In the genomic region with DNA sequence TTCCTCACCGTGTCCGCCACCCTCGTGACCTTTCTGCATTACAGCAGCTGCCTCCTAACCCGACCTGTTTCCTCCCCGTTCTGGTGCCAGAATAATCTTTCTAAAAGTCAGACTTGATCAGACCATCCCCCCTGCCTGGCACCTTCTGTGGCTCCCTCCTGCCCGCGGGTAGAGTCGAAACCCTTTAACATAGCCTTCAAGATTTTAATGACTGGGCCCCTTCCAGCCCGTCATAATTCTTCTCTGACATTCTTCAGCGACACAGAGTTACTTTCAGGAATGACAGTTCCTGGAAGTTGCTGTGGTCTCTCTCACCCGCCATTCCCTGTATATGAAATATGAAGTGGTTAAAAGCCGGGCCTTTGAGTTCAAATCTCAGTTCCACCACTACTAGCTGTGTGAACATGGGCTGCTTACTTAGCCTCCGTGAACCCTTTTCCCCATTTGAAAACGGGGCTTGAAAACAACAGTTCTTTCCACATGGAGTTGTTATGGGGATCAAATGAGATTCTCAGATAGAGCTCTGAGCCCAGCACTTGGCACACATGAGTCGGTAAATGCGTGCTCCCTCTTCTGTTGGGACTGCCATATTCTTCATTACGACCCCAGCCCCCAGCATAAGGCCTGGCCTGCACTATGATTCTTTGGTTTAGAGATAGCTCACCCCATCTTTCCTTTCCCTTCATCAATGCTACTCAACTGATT, we compare ENCODE assay signal across 8 cellular contexts. TPM values are rescaled to one million over a fixed set of nuclear protein-coding genes. Genes with fewer than 3 reads are reported as not detected.
DNase-seq lines count a peak whose midpoint lies in the region; ATAC-seq and TF ChIP-seq lines count a peak whose summit lies in the region.

No MANE protein-coding gene starts in this region.

- intact Hi-C loops in CD8-positive, alpha-beta T cell (cut with DNase I, micrococcal nuclease), result loop anchor here (2.0 to 5.0 kb wide), 7 partner anchors 18 to 255 kb away; partner anchors contain the start of genes ANP32B (in 1 of the 2), CORO2A (in 1 of the 2) and TRMO (in 1 of the 2)
- intact Hi-C loops in cardiac septum (cut with DNase I), result loop anchor here (5.0 kb wide), 2 partner anchors 75 to 200 kb away; partner anchors contain the start of genes ANP32B and TBC1D2

- peaks cover 21% of the 10 kb centered on the region for H3K4me1 ChIP-seq in CD8-positive, alpha-beta T cell (ENCODE audit: insufficient read depth, low read length)

- peak overlapping the region; percentile 96 for H3K4me3 Mint-ChIP-seq in CD8-positive, alpha-beta T cell
- H3K4me3 Mint-ChIP-seq in activated CD4-positive, alpha-beta memory T cell treated with anti-CD3 and anti-CD28 coated beads, Interleukin-2, amount 10 ng/mL, durations not matched to agents 7 days and 5 days, result peak overlapping the region; percentile 97

- peak overlapping the region; percentile 58 for H3K4me3 ChIP-seq in CD8-positive, alpha-beta T cell (ENCODE audit: low read depth, low read length)
- peak overlapping the region; percentile 86 for H3K4me3 ChIP-seq in retinal pigment epithelial cell (ENCODE audit: low read length)

- peaks cover 3% of the 10 kb centered on the region for H3K36me3 ChIP-seq in CD8-positive, alpha-beta T cell (ENCODE audit: insufficient read depth, low read length)

- peak; percentile 16 for ATAC-seq in CD8-positive, alpha-beta T cell
- peak; percentile 16 for ATAC-seq in HG03378 (IDR thresholded peaks at IDR 0.05; ENCODE audit: unreplicated experiment)
- ATAC-seq in GM21515 (IDR thresholded peaks at IDR 0.05; ENCODE audit: unreplicated experiment), result no peak
- ATAC-seq in GM21737 (IDR thresholded peaks at IDR 0.05; ENCODE audit: unreplicated experiment), result no peak

- H3K9me3 ChIP-seq in CD8-positive, alpha-beta T cell (ENCODE audit: low read length), result no peaks in the 10 kb centered on the region

- CTCF ChIA-PET in CD8-positive, alpha-beta T cell (lab: Charles Lee), result interaction anchor here (1.1 to 3.1 kb wide), 4 partner anchors 14 to 206 kb away, joined by 3 to 14 read pairs (median 5); no protein-coding TSS in a partner anchor
- CTCF ChIA-PET in activated CD4-positive, alpha-beta memory T cell treated with anti-CD3 and anti-CD28 coated beads, Interleukin-2, amount 10 ng/mL, durations not matched to agents 7 days and 5 days (lab: Charles Lee), result interaction anchor here (1.0 to 5.8 kb wide), 6 partner anchors 11 to 199 kb away, joined by 3 to 48 read pairs (median 15); partner anchors contain the start of genes TBC1D2 and TRMO

- H3K27me3 Mint-ChIP-seq in CD8-positive, alpha-beta T cell (ENCODE audit: low read depth), result no peaks in the 10 kb centered on the region
- H3K27me3 Mint-ChIP-seq in activated CD4-positive, alpha-beta memory T cell treated with anti-CD3 and anti-CD28 coated beads, Interleukin-2, amount 10 ng/mL, durations not matched to agents 7 days and 5 days, result no peaks in the 10 kb centered on the region

- H3K36me3 Mint-ChIP-seq in CD8-positive, alpha-beta T cell, result peaks cover 17% of the 10 kb centered on the region
- H3K36me3 Mint-ChIP-seq in activated CD4-positive, alpha-beta memory T cell treated with anti-CD3 and anti-CD28 coated beads, Interleukin-2, amount 10 ng/mL, durations not matched to agents 7 days and 5 days (ENCODE audit: low read depth), result peaks cover 16% of the 10 kb centered on the region

- H3K4me1 Mint-ChIP-seq in CD8-positive, alpha-beta T cell (ENCODE audit: low read depth), result peaks cover 26% of the 10 kb centered on the region
- H3K4me1 Mint-ChIP-seq in activated CD4-positive, alpha-beta memory T cell treated with anti-CD3 and anti-CD28 coated beads, Interleukin-2, amount 10 ng/mL, durations not matched to agents 7 days and 5 days, result peaks cover 33% of the 10 kb centered on the region

- POLR2A ChIA-PET in CD8-positive, alpha-beta T cell (lab: Charles Lee), result interaction anchor here (0.9 to 3.7 kb wide), 11 partner anchors 9 to 199 kb away, joined by 3 to 25 read pairs (median 9); partner anchors contain the start of genes ANP32B, TBC1D2, TRIM14 and TRMO
- POLR2A ChIA-PET in activated CD4-positive, alpha-beta memory T cell treated with anti-CD3 and anti-CD28 coated beads, Interleukin-2, amount 10 ng/mL, durations not matched to agents 7 days and 5 days (lab: Charles Lee), result interaction anchor here (0.7 to 6.0 kb wide), 22 partner anchors 8 to 199 kb away, joined by 3 to 66 read pairs (median 5); partner anchors contain the start of genes ANP32B, CORO2A, TBC1D2 and TRIM14

- peak overlapping the region; percentile 81 for H3K27ac ChIP-seq in CD8-positive, alpha-beta T cell (ENCODE audit: low read depth, low read length)

- no peak for TF ChIP-seq CTCF in CD8-positive, alpha-beta T cell (IDR thresholded peaks at IDR 0.05)
- TF ChIP-seq CTCF in retinal pigment epithelial cell (conservative IDR thresholded peaks at IDR 0.05; ENCODE audit: low read depth, low read length), result no peak

- no peaks in the 10 kb centered on the region for H3K9me3 Mint-ChIP-seq in CD8-positive, alpha-beta T cell
- no peaks in the 10 kb centered on the region for H3K9me3 Mint-ChIP-seq in activated CD4-positive, alpha-beta memory T cell treated with anti-CD3 and anti-CD28 coated beads, Interleukin-2, amount 10 ng/mL, durations not matched to agents 7 days and 5 days

- peak overlapping the region; percentile 97 for H3K27ac Mint-ChIP-seq in CD8-positive, alpha-beta T cell
- H3K27ac Mint-ChIP-seq in activated CD4-positive, alpha-beta memory T cell treated with anti-CD3 and anti-CD28 coated beads, Interleukin-2, amount 10 ng/mL, durations not matched to agents 7 days and 5 days, result peak overlapping the region; percentile 92

- no peaks in the 10 kb centered on the region for H3K27me3 ChIP-seq in CD8-positive, alpha-beta T cell (ENCODE audit: insufficient read depth, low read length)

- DNase-seq in CD8-positive, alpha-beta T cell, result peak in 3 of 7 experiments; percentile 42 to 55 (median 48)
- no peak for DNase-seq in activated CD4-positive, alpha-beta memory T cell treated with anti-CD3 and anti-CD28 coated beads, Interleukin-2, amount 10 ng/mL, durations not matched to agents 7 days and 5 days
- DNase-seq in cardiac septum (ENCODE audit: low spot score) (peak; percentile 39), retinal pigment epithelial cell (ENCODE audit: low read depth) (no peak), T1000 (lab: John Stamatoyannopoulos, UW) (no peak)

RNA-seq across cellular contexts. Expression of gene NANS, which starts 0.7 kb away (rescaled TPM):
- 10 to 100 TPM; 84.6 to 92.5 TPM for total RNA-seq in CD8-positive, alpha-beta T cell
- total RNA-seq in activated CD4-positive, alpha-beta memory T cell treated with anti-CD3 and anti-CD28 coated beads, Interleukin-2, amount 10 ng/mL, durations not matched to agents 7 days and 5 days, result 10 to 100 TPM; 46.1 to 47.3 TPM
- 26.3 TPM for total RNA-seq in cardiac septum

Comparison
In these comparisons a context has a peak if more than half of its experiments do, and no peak if none do; other contexts are left out.
1. ATAC-seq: peak in CD8-positive, alpha-beta T cell (single experiment) and HG03378 (single experiment); none in GM21515 (single experiment) and GM21737 (single experiment).